In the genomic region with DNA sequence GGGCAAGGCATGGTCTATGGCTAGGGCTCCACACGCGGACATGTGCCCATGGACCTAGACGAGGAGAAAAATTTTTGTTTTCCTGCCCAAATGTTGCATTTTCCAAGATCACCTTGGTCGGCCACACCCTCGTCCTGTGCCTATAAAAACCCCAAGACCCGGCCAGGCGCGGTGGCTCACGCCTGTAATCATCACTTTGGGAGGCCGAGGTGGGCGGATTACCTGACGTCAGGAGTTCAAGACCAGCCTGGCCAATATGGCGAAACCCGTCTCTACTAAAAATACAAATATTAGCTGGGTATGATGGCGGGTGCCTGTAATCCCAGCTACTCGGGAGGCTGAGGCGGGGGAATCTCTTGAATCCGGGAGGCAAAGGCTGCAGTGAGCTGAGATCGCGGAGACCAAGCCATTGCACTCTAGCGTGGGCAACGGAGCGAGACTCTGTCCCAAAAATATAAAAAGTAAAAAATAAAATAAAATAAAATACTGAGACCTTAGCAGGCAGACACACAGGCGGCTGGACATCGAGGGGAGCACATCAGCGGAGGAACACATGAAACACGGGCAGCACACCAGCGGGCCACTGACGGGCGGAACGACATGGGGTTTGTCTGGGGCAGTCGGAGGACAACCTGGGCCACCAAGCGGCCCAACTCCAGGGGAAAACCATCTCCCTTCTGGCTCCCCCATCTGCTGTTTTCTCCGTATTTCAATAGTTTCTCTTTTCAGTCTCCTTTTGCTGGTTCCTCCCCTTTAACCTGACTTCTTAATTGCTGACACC, we compare ENCODE assay signal across 22 cellular contexts.
DNase-seq lines count a peak whose midpoint lies in the region; ATAC-seq and TF ChIP-seq lines count a peak whose summit lies in the region.
"Had no signal": no experiment of that assay in that cellular context is flagged by ENCODE, and none has a peak within 500 bp of the region (broad histone marks: within the 10 kb centered on the region; RNA-seq: fewer than 3 reads in every experiment).

No MANE protein-coding gene starts in this region.

- POLR2A ChIA-PET in activated CD8-positive, alpha-beta T cell treated with anti-CD3 and anti-CD28 coated beads for 36 hours (lab: Charles Lee) = no interaction called here

- no peaks in the 10 kb centered on the region for H3K9me3 Mint-ChIP-seq in activated CD8-positive, alpha-beta T cell treated with anti-CD3 and anti-CD28 coated beads for 36 hours

- intact Hi-C loops in Right ventricle myocardium inferior (cut with DNase I) (no loop called here), left cardiac atrium (cut with DNase I) (loop anchor here in 1 of 2 donors (10.0 kb wide), 1 partner anchor 96 kb away; a partner anchor contains a TSS), spleen (cut with DNase I; ENCODE audit: low total_unique reads) (no loop called here)
- intact Hi-C loops in activated CD8-positive, alpha-beta T cell treated with anti-CD3 and anti-CD28 coated beads for 36 hours (cut with micrococcal nuclease) = no loop called here

- peaks cover 0 to 19% (median 10%) of the 10 kb centered on the region in 6 donors for H3K36me3 ChIP-seq in spleen
- H3K36me3 ChIP-seq: BE2C, BLaER1 had no signal

- CTCF ChIA-PET in activated CD8-positive, alpha-beta T cell treated with anti-CD3 and anti-CD28 coated beads for 36 hours (lab: Charles Lee) = no interaction called here

- TF ChIP-seq POLR2A in spleen (IDR thresholded peaks at IDR 0.05) = no peak

- DNase-seq in Right ventricle myocardium inferior (ENCODE audit: missing footprints) (peak; percentile 64), left cardiac atrium (no peak), spleen (peak; percentile 66), ureter (ENCODE audit: low spot score) (no peak)
- DNase-seq in activated CD8-positive, alpha-beta T cell treated with anti-CD3 and anti-CD28 coated beads for 36 hours = no peak
- DNase-seq: 8988T; ACHN; BE2C; C1 segment of cervical spinal cord; CD4-positive, alpha-beta memory T cell; CD4-positive, CD25-positive, alpha-beta regulatory T cell; CD8-positive, alpha-beta memory T cell; COR-L47; DMS153; DMS53; DMS79; DND-41; EL; GDM1 had no signal

- 96 to 98% (median 97%) methylated on average over 34 of the region's 34 CpGs for WGBS in spleen, 5 donors

- H3K4me3 Mint-ChIP-seq in activated CD8-positive, alpha-beta T cell treated with anti-CD3 and anti-CD28 coated beads for 36 hours = no peak overlapping the region
- H3K4me3 Mint-ChIP-seq: CD14-positive monocyte; CD4-positive, alpha-beta memory T cell; CD4-positive, CD25-positive, alpha-beta regulatory T cell; CD8-positive, alpha-beta memory T cell had no signal

- ATAC-seq in Right ventricle myocardium inferior (no peak), left cardiac atrium (no peak)
- no peak for ATAC-seq in activated CD8-positive, alpha-beta T cell treated with anti-CD3 and anti-CD28 coated beads for 36 hours
- ATAC-seq: GM12878 had no signal

- H3K27me3 ChIP-seq in spleen (replicated peaks in 1 of 7) = no peaks in the 10 kb centered on the region
- H3K27me3 ChIP-seq: BE2C, BLaER1 had no signal

- H3K4me1 Mint-ChIP-seq in activated CD8-positive, alpha-beta T cell treated with anti-CD3 and anti-CD28 coated beads for 36 hours (ENCODE audit: low read depth) = no peaks in the 10 kb centered on the region
- H3K4me1 Mint-ChIP-seq: CD14-positive monocyte; CD4-positive, alpha-beta memory T cell; CD8-positive, alpha-beta memory T cell had no signal

- peaks cover 24% of the 10 kb centered on the region for H3K36me3 Mint-ChIP-seq in activated CD8-positive, alpha-beta T cell treated with anti-CD3 and anti-CD28 coated beads for 36 hours (ENCODE audit: low read depth)

- no peaks in the 10 kb centered on the region for H3K27me3 Mint-ChIP-seq in activated CD8-positive, alpha-beta T cell treated with anti-CD3 and anti-CD28 coated beads for 36 hours
- H3K27me3 Mint-ChIP-seq: CD4-positive, alpha-beta memory T cell; CD4-positive, CD25-positive, alpha-beta regulatory T cell; CD8-positive, alpha-beta memory T cell had no signal

- TF ChIP-seq CTCF in spleen (IDR thresholded peaks at IDR 0.05 in 8 of 11, conservative IDR thresholded peaks at IDR 0.05 in 3 of 11) = no peak
- no peak for TF ChIP-seq CTCF in activated CD8-positive, alpha-beta T cell treated with anti-CD3 and anti-CD28 coated beads for 36 hours (IDR thresholded peaks at IDR 0.05)

- no peak overlapping the region for H3K27ac Mint-ChIP-seq in activated CD8-positive, alpha-beta T cell treated with anti-CD3 and anti-CD28 coated beads for 36 hours
- H3K27ac Mint-ChIP-seq: CD14-positive monocyte; CD4-positive, alpha-beta memory T cell had no signal

- no peaks in the 10 kb centered on the region for H3K9me3 ChIP-seq in spleen
- H3K9me3 ChIP-seq: BE2C, BLaER1 had no signal

- H3K27ac ChIP-seq in spleen = no peak overlapping the region
- H3K27ac ChIP-seq: BLaER1 had no signal

- peaks cover 0 to 3% (median 0%) of the 10 kb centered on the region in 6 donors for H3K4me1 ChIP-seq in spleen

- no peak overlapping the region for H3K4me3 ChIP-seq in spleen
- H3K4me3 ChIP-seq: BLaER1, GM12878 had no signal

Comparison
In these comparisons a context has a peak if more than half of its experiments do, and no peak if none do; other contexts are left out.
1. DNase-seq: peak in Right ventricle myocardium inferior (single experiment) and spleen (single experiment); none in left cardiac atrium (single experiment), activated CD8-positive, alpha-beta T cell treated with anti-CD3 and anti-CD28 coated beads for 36 hours (single experiment) and ureter (single experiment).